ENCODE assay signal across 27 cellular contexts in the genomic region with DNA sequence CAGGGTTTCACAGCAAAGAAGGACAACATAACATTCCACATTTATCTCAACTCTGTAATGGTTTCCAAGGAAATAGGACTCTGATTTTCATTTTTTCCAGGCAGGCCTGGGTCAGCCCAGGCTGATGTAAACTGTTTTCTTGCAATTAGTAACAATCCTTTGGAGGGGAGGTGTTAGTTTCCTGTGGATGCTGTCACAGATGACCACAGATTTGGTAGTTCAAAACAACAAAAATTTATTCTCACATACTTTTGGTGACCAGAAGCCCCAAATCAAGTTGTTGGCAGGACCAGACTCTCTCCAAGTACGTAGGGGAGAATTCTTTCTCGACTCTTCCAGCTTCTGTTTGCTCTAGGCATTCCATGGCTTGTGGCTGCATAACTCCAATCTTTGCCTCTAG.
A peak's percentile ranks its signal among the peaks of the same experiment; 100 is the strongest.
DNase-seq lines count a peak whose midpoint lies in the region; ATAC-seq and TF ChIP-seq lines count a peak whose summit lies in the region.
"Had no signal": no experiment of that assay in that cellular context is flagged by ENCODE, and none has a peak within 500 bp of the region (broad histone marks: within the 10 kb centered on the region; RNA-seq: fewer than 3 reads in every experiment).

No MANE protein-coding gene starts in this region.

- H3K27me3 Mint-ChIP-seq in HFFc6 (ENCODE audit: insufficient read depth), result no peaks in the 10 kb centered on the region; the same call in 1 of the 2 replicates
- H3K27me3 Mint-ChIP-seq: natural killer cell treated with Interleukin-12 subunit alpha and Interleukin-12 subunit beta and Interleukin-15 and Interleukin-18, amount 100 ng/mL, for 72 hours; stimulated activated naive B cell treated with anti-CD40 and anti-IgM and Interleukin-4, amounts not matched to agents 10 μg/mL and 1 μg/mL and 100 μg/mL, for 72 hours had no signal

- H3K4me3 ChIP-seq in fibroblast of mammary gland (ENCODE audit: control insufficient read depth, low read depth, low read length), result no peak overlapping the region
- no peak overlapping the region for H3K4me3 ChIP-seq in lower lobe of right lung
- H3K4me3 ChIP-seq: tibial artery had no signal

- no peak overlapping the region for H3K27ac ChIP-seq in lower lobe of right lung
- H3K27ac ChIP-seq: RWPE1 had no signal

- H3K4me1 ChIP-seq in lower lobe of right lung, result no peaks in the 10 kb centered on the region

- H3K27ac Mint-ChIP-seq in HFFc6, result peak overlapping the region; percentile 81
- H3K27ac Mint-ChIP-seq: activated CD4-positive, alpha-beta memory T cell treated with anti-CD3 and anti-CD28 coated beads for 36 hours; endodermal cell; natural killer cell treated with Interleukin-12 subunit alpha and Interleukin-12 subunit beta and Interleukin-15 and Interleukin-18, amount 100 ng/mL, for 72 hours; stimulated activated naive B cell treated with anti-CD40 and anti-IgM and Interleukin-4, amounts not matched to agents 10 μg/mL and 1 μg/mL and 100 μg/mL, for 72 hours; T-helper 2 cell treated with Interferon-gamma antibody and Interleukin-4, amounts not matched to agents 5 μg/mL and 100 μg/mL, for 36 hours; WTC11 had no signal

- no peaks in the 10 kb centered on the region for H3K9me3 ChIP-seq in lower lobe of right lung

- no peaks in the 10 kb centered on the region for H3K27me3 ChIP-seq in lower lobe of right lung (ENCODE audit: low read depth)
- H3K27me3 ChIP-seq: tibial artery had no signal

- ATAC-seq in HG02623 (IDR thresholded peaks at IDR 0.05; ENCODE audit: unreplicated experiment), result no peak
- ATAC-seq in lower lobe of right lung, result no peak
- ATAC-seq in HG02938 (IDR thresholded peaks at IDR 0.05; ENCODE audit: unreplicated experiment), result no peak
- ATAC-seq: HCT116; natural killer cell treated with Interleukin-12 subunit alpha and Interleukin-12 subunit beta and Interleukin-15 and Interleukin-18, amount 100 ng/mL, for 72 hours; SK-N-SH treated with all-trans-retinoic acid at 6 μM for 48 hours; stimulated activated naive B cell treated with anti-CD40 and anti-IgM and Interleukin-4, amounts not matched to agents 10 μg/mL and 1 μg/mL and 100 μg/mL, for 72 hours; WTC11 had no signal

- H3K9me3 Mint-ChIP-seq in HFFc6, result no peaks in the 10 kb centered on the region; the same call in 1 of the 2 replicates
- H3K9me3 Mint-ChIP-seq: natural killer cell treated with Interleukin-12 subunit alpha and Interleukin-12 subunit beta and Interleukin-15 and Interleukin-18, amount 100 ng/mL, for 72 hours; T-helper 2 cell treated with Interferon-gamma antibody and Interleukin-4, amounts not matched to agents 5 μg/mL and 100 μg/mL, for 36 hours had no signal

- DNase-seq in AG20443 (ENCODE audit: low spot score), result peak; percentile 76
- DNase-seq in HFFc6, result peak; percentile 58
- DNase-seq in fibroblast of mammary gland (ENCODE audit: low read depth), result peak; percentile 14
- peak; percentile 28 for DNase-seq in non-pigmented ciliary epithelial cell (ENCODE audit: low read depth)
- no peak for DNase-seq in globus pallidus (ENCODE audit: low spot score)
- DNase-seq in lower lobe of right lung, result no peak
- DNase-seq: activated CD4-positive, alpha-beta memory T cell treated with anti-CD3 and anti-CD28 coated beads for 36 hours; activated T-cell treated with anti-CD3 and anti-CD28 coated beads for 4 hours; AML-193; aorta; DMS79 treated with DMSO at 0.1 percent for 48 hours; endodermal cell; hypothalamus; mesendoderm; NCI-H1436; NCI-H2171; NCI-H526; stimulated activated naive B cell treated with anti-CD40 and anti-IgM and Interleukin-4, amounts not matched to agents 10 μg/mL and 1 μg/mL and 100 μg/mL, for 72 hours; tibial artery had no signal

- peaks cover 28% of the 10 kb centered on the region for H3K4me1 Mint-ChIP-seq in HFFc6 (ENCODE audit: low read depth)
- H3K4me1 Mint-ChIP-seq: stimulated activated naive B cell treated with anti-CD40 and anti-IgM and Interleukin-4, amounts not matched to agents 10 μg/mL and 1 μg/mL and 100 μg/mL, for 72 hours; WTC11 had no signal

- no peaks in the 10 kb centered on the region for H3K36me3 Mint-ChIP-seq in HFFc6 (ENCODE audit: low read depth)
- H3K36me3 Mint-ChIP-seq: activated CD4-positive, alpha-beta memory T cell treated with anti-CD3 and anti-CD28 coated beads for 36 hours; natural killer cell treated with Interleukin-12 subunit alpha and Interleukin-12 subunit beta and Interleukin-15 and Interleukin-18, amount 100 ng/mL, for 72 hours had no signal

- H3K4me3 Mint-ChIP-seq in HFFc6, result no peak overlapping the region
- H3K4me3 Mint-ChIP-seq: activated CD4-positive, alpha-beta memory T cell treated with anti-CD3 and anti-CD28 coated beads for 36 hours; endodermal cell; natural killer cell treated with Interleukin-12 subunit alpha and Interleukin-12 subunit beta and Interleukin-15 and Interleukin-18, amount 100 ng/mL, for 72 hours; stimulated activated naive B cell treated with anti-CD40 and anti-IgM and Interleukin-4, amounts not matched to agents 10 μg/mL and 1 μg/mL and 100 μg/mL, for 72 hours; T-helper 2 cell treated with Interferon-gamma antibody and Interleukin-4, amounts not matched to agents 5 μg/mL and 100 μg/mL, for 36 hours; WTC11 had no signal

- TF ChIP-seq CTCF in HFFc6 (IDR thresholded peaks at IDR 0.05) (no peak), fibroblast of mammary gland (conservative IDR thresholded peaks at IDR 0.05; ENCODE audit: control insufficient read depth, insufficient read depth, low read depth, low read length) (no peak), lower lobe of right lung (IDR thresholded peaks at IDR 0.05) (no peak)

- H3K36me3 ChIP-seq in lower lobe of right lung, result no peaks in the 10 kb centered on the region
- H3K36me3 ChIP-seq: tibial artery had no signal

- intact Hi-C loops in lower lobe of right lung (cut with DNase I), result no loop called here

Comparison
In these comparisons a context has a peak if more than half of its experiments do, and no peak if none do; other contexts are left out.
1. DNase-seq: peak in AG20443 (single experiment), HFFc6 (single experiment), fibroblast of mammary gland (single experiment) and non-pigmented ciliary epithelial cell (single experiment); none in globus pallidus (single experiment) and lower lobe of right lung (single experiment).